In genomic region chr13:51286135-51287002, GRCh38 we compare ENCODE assay signal across 8 cellular contexts. TPM values are rescaled to one million over a fixed set of nuclear protein-coding genes. Genes with fewer than 3 reads are reported as not detected.
DNase-seq lines count a peak whose midpoint lies in the region; ATAC-seq lines count a peak whose summit lies in the region.

No MANE protein-coding gene starts in this region.

- H3K4me3 Mint-ChIP-seq in activated CD4-positive, alpha-beta T cell treated with anti-CD3 and anti-CD28 coated beads for 36 hours: no peak overlapping the region

- DNase-seq in GF-D8 (lab: John Stamatoyannopoulos, UW) (peak; percentile 9), NCI-H226 (peak; percentile 36), cerebellar cortex (ENCODE audit: low spot score) (peak; percentile 82), left kidney (ENCODE audit: low read depth, low spot score) (peak; percentile 87), mesenteric fat pad (ENCODE audit: low spot score) (no peak)
- DNase-seq in activated CD4-positive, alpha-beta T cell treated with anti-CD3 and anti-CD28 coated beads for 36 hours: peak; percentile 87
- peak; percentile 78 for DNase-seq in stimulated activated CD4-positive, alpha-beta T cell treated with anti-CD3 and anti-CD28 coated beads, Interleukin-4, amount 100 ng/mL, for 24 hours

- H3K36me3 Mint-ChIP-seq in activated CD4-positive, alpha-beta T cell treated with anti-CD3 and anti-CD28 coated beads for 36 hours (ENCODE audit: low read depth): no peaks in the 10 kb centered on the region

- peak; percentile 83 for ATAC-seq in HG02678 (IDR thresholded peaks at IDR 0.05; ENCODE audit: unreplicated experiment)
- ATAC-seq in activated CD4-positive, alpha-beta T cell treated with anti-CD3 and anti-CD28 coated beads for 36 hours: peak; percentile 90

- no peaks in the 10 kb centered on the region for H3K9me3 Mint-ChIP-seq in activated CD4-positive, alpha-beta T cell treated with anti-CD3 and anti-CD28 coated beads for 36 hours (ENCODE audit: low read depth)

- no peak overlapping the region for H3K27ac Mint-ChIP-seq in activated CD4-positive, alpha-beta T cell treated with anti-CD3 and anti-CD28 coated beads for 36 hours

- POLR2A ChIA-PET in activated CD4-positive, alpha-beta T cell treated with anti-CD3 and anti-CD28 coated beads for 36 hours (lab: Charles Lee): no interaction called here

- no peaks in the 10 kb centered on the region for H3K27me3 Mint-ChIP-seq in activated CD4-positive, alpha-beta T cell treated with anti-CD3 and anti-CD28 coated beads for 36 hours

- CTCF ChIA-PET in activated CD4-positive, alpha-beta T cell treated with anti-CD3 and anti-CD28 coated beads for 36 hours (lab: Charles Lee): interaction anchor here (0.6 to 5.2 kb wide), 53 partner anchors 8 to 712 kb away, joined by 3 to 137 read pairs (median 4); partner anchors contain the start of gene C13orf42

- intact Hi-C loops in activated CD4-positive, alpha-beta T cell treated with anti-CD3 and anti-CD28 coated beads for 36 hours (cut with DNase I, micrococcal nuclease): loop anchor here (1.0 kb wide), 4 partner anchors 64 to 511 kb away; partner anchors contain the start of gene FAM124A (in 1 of the 2)

- peaks cover 2% of the 10 kb centered on the region for H3K4me1 Mint-ChIP-seq in activated CD4-positive, alpha-beta T cell treated with anti-CD3 and anti-CD28 coated beads for 36 hours

RNA-seq across cellular contexts. Expression of gene SERPINE3, which starts 53.1 kb away (rescaled TPM):
- total RNA-seq in activated CD4-positive, alpha-beta T cell treated with anti-CD3 and anti-CD28 coated beads for 36 hours: not detected
- total RNA-seq in mesenteric fat pad: not detected
